In genomic region chr2:160062283-160063005, GRCh38 we compare ENCODE assay signal across 9 cellular contexts. TPM values are rescaled to one million over a fixed set of nuclear protein-coding genes. Genes with fewer than 3 reads are reported as not detected.
DNase-seq lines count a peak whose midpoint lies in the region; ATAC-seq, FAIRE-seq and TF ChIP-seq lines count a peak whose summit lies in the region.
"Had no signal": no experiment of that assay in that cellular context is flagged by ENCODE, and none has a peak within 500 bp of the region (broad histone marks: within the 10 kb centered on the region; RNA-seq: fewer than 3 reads in every experiment).

Gene PLA2R1 (minus strand): TSS chr2:160062615. CDS start chr2:160062403, 212 bp downstream.

- H3K36me3 Mint-ChIP-seq in activated naive CD8-positive, alpha-beta T cell treated with anti-CD3 and anti-CD28 coated beads for 36 hours = no peaks in the 10 kb centered on the region

- H3K4me1 ChIP-seq in heart left ventricle = peaks cover 0 to 34% (median 8%) of the 10 kb centered on the region in 12 donors
- no peaks in the 10 kb centered on the region for H3K4me1 ChIP-seq in pancreas

- no peaks in the 10 kb centered on the region for H3K9me3 Mint-ChIP-seq in activated naive CD8-positive, alpha-beta T cell treated with anti-CD3 and anti-CD28 coated beads for 36 hours

- no peaks in the 10 kb centered on the region for H3K9me3 ChIP-seq in heart left ventricle
- H3K9me3 ChIP-seq in pancreas = no peaks in the 10 kb centered on the region

- no peak within 1 kb of the TSS for H3K27ac Mint-ChIP-seq in activated naive CD8-positive, alpha-beta T cell treated with anti-CD3 and anti-CD28 coated beads for 36 hours

- peaks cover 6% of the 10 kb centered on the region for H3K4me1 Mint-ChIP-seq in activated naive CD8-positive, alpha-beta T cell treated with anti-CD3 and anti-CD28 coated beads for 36 hours

- DNase-seq in NCI-H524 (lab: John Stamatoyannopoulos, UW) (peak; percentile 21 to 40), NCI-H524 treated with DMSO at 0.1 percent for 48 hours (lab: John Stamatoyannopoulos, UW) (no peak), heart left ventricle (peak; percentile 47 to 82 (median 56)), pancreas (peak; percentile 19 to 73 (median 43)), HUDEP-2 (lab: John Stamatoyannopoulos, UW; ENCODE audit: unreplicated experiment in 76 of 76) (no peak)
- DNase-seq in activated naive CD8-positive, alpha-beta T cell treated with anti-CD3 and anti-CD28 coated beads for 36 hours = peak; percentile 3

- H3K27me3 ChIP-seq in heart left ventricle = peaks cover 0 to 26% (median 0%) of the 10 kb centered on the region in 9 donors
- H3K27me3 ChIP-seq in pancreas = no peaks in the 10 kb centered on the region

- peak within 1 kb of the TSS; percentile 44 to 95 (median 68) for H3K4me3 ChIP-seq in heart left ventricle
- H3K4me3 ChIP-seq in pancreas = peak within 1 kb of the TSS; percentile 55 to 63 (median 57)

- TF ChIP-seq CTCF in heart left ventricle (IDR thresholded peaks at IDR 0.05) (no peak), pancreas (IDR thresholded peaks at IDR 0.05) (no peak)

- intact Hi-C loops in heart left ventricle (cut with DNase I) (no loop called here), pancreas (cut with DNase I) (no loop called here)

- no peaks in the 10 kb centered on the region for H3K36me3 ChIP-seq in heart left ventricle
- H3K36me3 ChIP-seq in pancreas = no peaks in the 10 kb centered on the region

- 3 to 53% (median 4%) methylated on average over 4 to 52 of the region's 52 CpGs for WGBS in heart left ventricle, 4 donors
- 1% methylated on average over 51 to 52 of the region's 52 CpGs for WGBS in pancreas, 2 donors

- no peak for TF ChIP-seq POLR2A in heart left ventricle (IDR thresholded peaks at IDR 0.05)

- H3K27me3 Mint-ChIP-seq in activated naive CD8-positive, alpha-beta T cell treated with anti-CD3 and anti-CD28 coated beads for 36 hours = peaks cover 70% of the 10 kb centered on the region

- ATAC-seq in heart left ventricle (peak; percentile 39 to 72 (median 69)), pancreas (peak; percentile 66 to 81 (median 80)), HG03039 (IDR thresholded peaks at IDR 0.05; ENCODE audit: unreplicated experiment) (no peak), GM19397 (IDR thresholded peaks at IDR 0.05; ENCODE audit: unreplicated experiment) (no peak)

- H3K4me3 Mint-ChIP-seq in activated naive CD8-positive, alpha-beta T cell treated with anti-CD3 and anti-CD28 coated beads for 36 hours = peak within 1 kb of the TSS; percentile 71

- peak within 1 kb of the TSS in 6 of 12 donors; percentile 23 to 68 (median 42) for H3K27ac ChIP-seq in heart left ventricle
- H3K27ac ChIP-seq in pancreas = no peak within 1 kb of the TSS

- FAIRE-seq in pancreas (lab: Jason Lieb, UNC) = no peak
- FAIRE-seq: TTC549 had no signal

RNA-seq across cellular contexts. Expression of gene PLA2R1, which starts in this region (rescaled TPM):
- not detected for total RNA-seq in activated naive CD8-positive, alpha-beta T cell treated with anti-CD3 and anti-CD28 coated beads for 36 hours
- 1 to 10 TPM in 8 of 9 donors, under 1 TPM in 1; 0.88 to 4.7 (median 3.0) TPM for total RNA-seq in heart left ventricle
- under 1 TPM; 0.36 to 0.69 TPM for polyA plus RNA-seq in heart left ventricle
- 1 to 10 TPM in 2 of 6 donors, under 1 TPM in 4; 0.16 to 1.5 (median 0.71) TPM for total RNA-seq in pancreas
- polyA plus RNA-seq in pancreas = under 1 TPM; 0.52 to 0.80 TPM

Comparison
In these comparisons a context has a peak if more than half of its experiments do, and no peak if none do; other contexts are left out.
1. DNase-seq: peak in NCI-H524 (2 of 2), heart left ventricle (5 of 5) and pancreas (6 of 6); none in NCI-H524 treated with DMSO at 0.1 percent for 48 hours (single experiment) and HUDEP-2 (0 of 76).
2. Peak in DNase-seq in activated naive CD8-positive, alpha-beta T cell treated with anti-CD3 and anti-CD28 coated beads for 36 hours; RNA of the gene not detected or under 1 TPM.
3. ATAC-seq: peak in heart left ventricle (4 of 4) and pancreas (4 of 4); none in HG03039 (single experiment) and GM19397 (single experiment).